ENCODE assay signal across 1 cellular context in the genomic region with DNA sequence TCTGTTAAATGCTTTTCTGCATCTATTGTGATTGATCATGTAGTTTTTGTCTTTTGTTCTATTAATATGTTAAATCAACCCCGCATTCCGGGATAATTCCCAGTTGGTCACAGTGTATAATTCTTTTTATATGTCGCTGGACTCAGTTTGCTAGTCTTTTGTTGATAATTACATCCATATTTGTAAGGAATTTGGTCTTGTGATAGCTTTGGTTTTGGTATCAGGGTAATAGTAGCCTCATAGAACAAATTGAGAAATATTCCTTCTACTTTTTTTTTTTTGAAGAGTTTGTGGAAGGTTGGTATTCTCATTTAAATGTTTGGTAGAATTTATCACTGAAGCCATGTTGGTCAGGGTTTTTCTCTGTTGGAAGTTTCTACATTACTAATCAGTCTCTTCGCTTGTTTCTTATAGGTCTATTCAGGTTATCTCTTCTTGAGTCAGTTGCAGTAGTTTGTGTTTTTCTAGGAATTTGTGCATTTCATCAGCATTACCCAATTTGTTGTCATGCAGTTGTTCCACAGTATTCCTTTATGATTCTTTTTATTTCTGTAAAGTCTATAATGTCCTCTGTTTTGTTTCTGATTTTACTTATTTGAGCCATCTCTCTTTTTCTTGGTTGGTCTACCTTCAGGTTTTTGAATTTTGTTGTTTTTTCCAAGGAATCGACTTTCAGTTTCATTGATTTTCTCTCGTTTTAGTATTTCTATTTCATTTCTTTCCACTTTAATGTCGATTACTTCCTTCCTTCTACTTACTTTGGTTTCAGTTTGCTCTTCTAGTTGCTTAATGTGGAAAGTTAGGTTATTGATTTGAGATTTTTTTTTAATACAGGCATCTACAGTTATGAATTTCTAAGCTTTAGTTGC.
A peak's percentile ranks its signal among the peaks of the same experiment; 100 is the strongest.
TF ChIP-seq lines count a peak whose summit lies in the region.

No MANE protein-coding gene starts in this region.

TF ChIP-seq in K562, 482 proteins besides CTCF, POLR2A, EP300 and RAD21 (continued from another document):
- TF ChIP-seq, protein P1, sequence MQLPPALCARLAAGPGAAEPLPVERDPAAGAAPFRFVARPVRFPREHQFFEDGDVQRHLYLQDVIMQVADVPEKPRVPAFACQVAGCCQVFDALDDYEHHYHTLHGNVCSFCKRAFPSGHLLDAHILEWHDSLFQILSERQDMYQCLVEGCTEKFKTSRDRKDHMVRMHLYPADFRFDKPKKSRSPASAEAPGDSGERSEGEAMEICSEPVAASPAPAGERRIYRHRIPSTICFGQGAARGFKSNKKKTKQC (CRISPR knock-in tag; IDR thresholded peaks at IDR 0.05), result no peak
- TF ChIP-seq FOXM1 (IDR thresholded peaks at IDR 0.05; ENCODE audit: low read depth), result peak; percentile 53; the same call in 1 of the 2 replicates
- no peak for TF ChIP-seq FOXM1 (CRISPR knock-in tag; IDR thresholded peaks at IDR 0.05; ENCODE audit: low read depth)
- TF ChIP-seq LEF1 (IDR thresholded peaks at IDR 0.05), result 0 out of 2 replicates have a peak, but pooled peaks have one; percentile 33
- TF ChIP-seq NBN (IDR thresholded peaks at IDR 0.05; ENCODE audit: low read depth), result no peak
- peak; percentile 50; the same call in 1 of the 2 replicates for TF ChIP-seq CEBPB (tag; IDR thresholded peaks at IDR 0.05)
- TF ChIP-seq, protein P2, sequence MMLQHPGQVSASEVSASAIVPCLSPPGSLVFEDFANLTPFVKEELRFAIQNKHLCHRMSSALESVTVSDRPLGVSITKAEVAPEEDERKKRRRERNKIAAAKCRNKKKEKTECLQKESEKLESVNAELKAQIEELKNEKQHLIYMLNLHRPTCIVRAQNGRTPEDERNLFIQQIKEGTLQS (IDR thresholded peaks at IDR 0.05), result peak; percentile 76; the same call in 1 of the 2 replicates
- TF ChIP-seq, protein P2 (CRISPR knock-in tag; conservative IDR thresholded peaks at IDR 0.05), result no peak
- 0 out of 2 replicates have a peak, but pooled peaks have one; percentile 16 for TF ChIP-seq CBFA2T3 (IDR thresholded peaks at IDR 0.05)
- TF ChIP-seq ARID1B (IDR thresholded peaks at IDR 0.05), result peak; percentile 71
- no peak for TF ChIP-seq TCF3 (CRISPR knock-in tag; IDR thresholded peaks at IDR 0.05)
- peak; percentile 41; the same call in 1 of the 2 replicates for TF ChIP-seq JUND (IDR thresholded peaks at IDR 0.05; ENCODE audit: borderline replicate concordance, low read depth, low read length)
- no peak; the same call in 2 of the 3 replicates for TF ChIP-seq JUND (tag; IDR thresholded peaks at IDR 0.05; ENCODE audit: borderline replicate concordance, low read depth, low read length)
- TF ChIP-seq BRD9 (IDR thresholded peaks at IDR 0.05; ENCODE audit: low read depth, partially characterized antibody), result peak; percentile 80
- 0 out of 2 replicates have a peak, but pooled peaks have one; percentile 15 for TF ChIP-seq SMARCE1 (IDR thresholded peaks at IDR 0.05)
- TF ChIP-seq, protein P3, sequence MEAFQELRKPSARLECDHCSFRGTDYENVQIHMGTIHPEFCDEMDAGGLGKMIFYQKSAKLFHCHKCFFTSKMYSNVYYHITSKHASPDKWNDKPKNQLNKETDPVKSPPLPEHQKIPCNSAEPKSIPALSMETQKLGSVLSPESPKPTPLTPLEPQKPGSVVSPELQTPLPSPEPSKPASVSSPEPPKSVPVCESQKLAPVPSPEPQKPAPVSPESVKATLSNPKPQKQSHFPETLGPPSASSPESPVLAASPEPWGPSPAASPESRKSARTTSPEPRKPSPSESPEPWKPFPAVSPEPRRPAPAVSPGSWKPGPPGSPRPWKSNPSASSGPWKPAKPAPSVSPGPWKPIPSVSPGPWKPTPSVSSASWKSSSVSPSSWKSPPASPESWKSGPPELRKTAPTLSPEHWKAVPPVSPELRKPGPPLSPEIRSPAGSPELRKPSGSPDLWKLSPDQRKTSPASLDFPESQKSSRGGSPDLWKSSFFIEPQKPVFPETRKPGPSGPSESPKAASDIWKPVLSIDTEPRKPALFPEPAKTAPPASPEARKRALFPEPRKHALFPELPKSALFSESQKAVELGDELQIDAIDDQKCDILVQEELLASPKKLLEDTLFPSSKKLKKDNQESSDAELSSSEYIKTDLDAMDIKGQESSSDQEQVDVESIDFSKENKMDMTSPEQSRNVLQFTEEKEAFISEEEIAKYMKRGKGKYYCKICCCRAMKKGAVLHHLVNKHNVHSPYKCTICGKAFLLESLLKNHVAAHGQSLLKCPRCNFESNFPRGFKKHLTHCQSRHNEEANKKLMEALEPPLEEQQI (IDR thresholded peaks at IDR 0.05), result peak; percentile 80
- TF ChIP-seq, protein P4, sequence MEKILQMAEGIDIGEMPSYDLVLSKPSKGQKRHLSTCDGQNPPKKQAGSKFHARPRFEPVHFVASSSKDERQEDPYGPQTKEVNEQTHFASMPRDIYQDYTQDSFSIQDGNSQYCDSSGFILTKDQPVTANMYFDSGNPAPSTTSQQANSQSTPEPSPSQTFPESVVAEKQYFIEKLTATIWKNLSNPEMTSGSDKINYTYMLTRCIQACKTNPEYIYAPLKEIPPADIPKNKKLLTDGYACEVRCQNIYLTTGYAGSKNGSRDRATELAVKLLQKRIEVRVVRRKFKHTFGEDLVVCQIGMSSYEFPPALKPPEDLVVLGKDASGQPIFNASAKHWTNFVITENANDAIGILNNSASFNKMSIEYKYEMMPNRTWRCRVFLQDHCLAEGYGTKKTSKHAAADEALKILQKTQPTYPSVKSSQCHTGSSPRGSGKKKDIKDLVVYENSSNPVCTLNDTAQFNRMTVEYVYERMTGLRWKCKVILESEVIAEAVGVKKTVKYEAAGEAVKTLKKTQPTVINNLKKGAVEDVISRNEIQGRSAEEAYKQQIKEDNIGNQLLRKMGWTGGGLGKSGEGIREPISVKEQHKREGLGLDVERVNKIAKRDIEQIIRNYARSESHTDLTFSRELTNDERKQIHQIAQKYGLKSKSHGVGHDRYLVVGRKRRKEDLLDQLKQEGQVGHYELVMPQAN (IDR thresholded peaks at IDR 0.05; ENCODE audit: borderline replicate concordance), result no peak
- TF ChIP-seq U2AF1 (optimal IDR thresholded peaks at IDR 0.05; ENCODE audit: low read depth, low read length), result no peak
- peak; percentile 82 for TF ChIP-seq ZNF24 (IDR thresholded peaks at IDR 0.05)
- no peak for TF ChIP-seq ZFPM2 (CRISPR knock-in tag; IDR thresholded peaks at IDR 0.05)
- peak; percentile 47; the same call in 1 of the 2 replicates for TF ChIP-seq EP400 (IDR thresholded peaks at IDR 0.05)
- TF ChIP-seq POLR2H (tag; IDR thresholded peaks at IDR 0.05; ENCODE audit: low read depth), result peak; percentile 56; the same call in 1 of the 2 replicates
- TF ChIP-seq SMARCA4 (IDR thresholded peaks at IDR 0.05), result peak; percentile 72
- TF ChIP-seq CC2D1A (IDR thresholded peaks at IDR 0.05), result 0 out of 2 replicates have a peak, but pooled peaks have one; percentile 41
- no peak for TF ChIP-seq CEBPG (CRISPR knock-in tag; IDR thresholded peaks at IDR 0.05)
- TF ChIP-seq CEBPG (tag; conservative IDR thresholded peaks at IDR 0.05 in 1 of 2, IDR thresholded peaks at IDR 0.05 in 1 of 2), result peak in 1 of 2 experiments; percentile 81; a peak in 2 of 4 replicates
- TF ChIP-seq TRIM24 (IDR thresholded peaks at IDR 0.05), result peak; percentile 76 to 86
- peak; percentile 58; the same call in 1 of the 2 replicates for TF ChIP-seq EHMT2 (IDR thresholded peaks at IDR 0.05)
- 0 out of 4 replicates have a peak, but pooled peaks of 1 of the 2 experiments have one; percentile 14 for TF ChIP-seq RCOR1 (IDR thresholded peaks at IDR 0.05; ENCODE audit: borderline replicate concordance in 1 of 2, low read depth in 2 of 2, low read length in 2 of 2)
- TF ChIP-seq SMAD4 (CRISPR knock-in tag; conservative IDR thresholded peaks at IDR 0.05), result 0 out of 2 replicates have a peak, but pooled peaks have one; percentile 40
- TF ChIP-seq NFRKB (IDR thresholded peaks at IDR 0.05; ENCODE audit: low read depth), result peak; percentile 62; the same call in 1 of the 2 replicates
- TF ChIP-seq MAZ (CRISPR knock-in tag; conservative IDR thresholded peaks at IDR 0.05 in 1 of 2, IDR thresholded peaks at IDR 0.05 in 1 of 2), result no peak
- TF ChIP-seq, protein P5, sequence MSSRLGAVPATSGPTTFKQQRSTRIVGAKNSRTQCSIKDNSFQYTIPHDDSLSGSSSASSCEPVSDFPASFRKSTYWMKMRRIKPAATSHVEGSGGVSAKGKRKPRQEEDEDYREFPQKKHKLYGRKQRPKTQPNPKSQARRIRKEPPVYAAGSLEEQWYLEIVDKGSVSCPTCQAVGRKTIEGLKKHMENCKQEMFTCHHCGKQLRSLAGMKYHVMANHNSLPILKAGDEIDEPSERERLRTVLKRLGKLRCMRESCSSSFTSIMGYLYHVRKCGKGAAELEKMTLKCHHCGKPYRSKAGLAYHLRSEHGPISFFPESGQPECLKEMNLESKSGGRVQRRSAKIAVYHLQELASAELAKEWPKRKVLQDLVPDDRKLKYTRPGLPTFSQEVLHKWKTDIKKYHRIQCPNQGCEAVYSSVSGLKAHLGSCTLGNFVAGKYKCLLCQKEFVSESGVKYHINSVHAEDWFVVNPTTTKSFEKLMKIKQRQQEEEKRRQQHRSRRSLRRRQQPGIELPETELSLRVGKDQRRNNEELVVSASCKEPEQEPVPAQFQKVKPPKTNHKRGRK (tag; IDR thresholded peaks at IDR 0.05), result peak; percentile 62; the same call in 1 of the 2 replicates
- peak; percentile 67 for TF ChIP-seq STAT5A (IDR thresholded peaks at IDR 0.05; ENCODE audit: borderline replicate concordance, low read length)
- TF ChIP-seq MYBL2 (IDR thresholded peaks at IDR 0.05; ENCODE audit: low read depth), result peak; percentile 58
- no peak for TF ChIP-seq MYBL2 (CRISPR knock-in tag; IDR thresholded peaks at IDR 0.05; ENCODE audit: borderline replicate concordance)
TF ChIP-seq in K562: peak in this region for 26.
